In the genomic region with DNA sequence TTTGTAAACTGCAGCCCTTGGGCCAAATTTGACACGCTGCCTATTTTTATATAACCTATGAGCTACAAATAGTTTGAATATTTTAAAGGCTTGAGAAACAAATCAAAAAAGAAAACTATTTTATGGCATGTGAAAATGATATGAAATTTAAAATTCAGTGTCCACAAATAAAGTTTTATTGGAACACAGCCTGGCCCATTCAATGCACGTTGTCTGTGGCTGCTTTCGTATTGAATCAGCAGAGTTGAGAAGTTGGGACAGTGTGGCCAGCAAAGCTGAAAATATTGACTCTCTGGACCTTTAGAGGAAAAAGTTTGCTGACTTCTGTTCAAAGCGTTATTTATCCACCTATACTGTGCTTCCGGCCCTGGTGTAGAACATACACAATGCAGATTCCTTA, we compare ENCODE assay signal across 12 cellular contexts.
"Had no signal": no experiment of that assay in that cellular context is flagged by ENCODE, and none has a peak within 500 bp of the region (broad histone marks: within the 10 kb centered on the region; RNA-seq: fewer than 3 reads in every experiment).

No MANE protein-coding gene starts in this region.

- H3K9me3 Mint-ChIP-seq: type B pancreatic cell had no signal

- H3K36me3 Mint-ChIP-seq: immature natural killer cell; naive B cell; stimulated activated effector memory CD8-positive, alpha-beta T cell treated with anti-CD3 and anti-CD28 coated beads, Interleukin-12 subunit alpha, Interleukin-12 subunit beta, amount 100 ng/mL, for 72 hours; type B pancreatic cell had no signal

- H3K27ac Mint-ChIP-seq: immature natural killer cell; naive B cell; nephron progenitor cell; stimulated activated effector memory CD8-positive, alpha-beta T cell treated with anti-CD3 and anti-CD28 coated beads, Interleukin-12 subunit alpha, Interleukin-12 subunit beta, amount 100 ng/mL, for 72 hours; type B pancreatic cell had no signal

- ATAC-seq: stimulated activated effector memory CD8-positive, alpha-beta T cell treated with anti-CD3 and anti-CD28 coated beads, Interleukin-12 subunit alpha, Interleukin-12 subunit beta, amount 100 ng/mL, for 72 hours; stimulated activated naive CD8-positive, alpha-beta T cell treated with anti-CD3 and anti-CD28 coated beads, Interleukin-15, Interleukin-2, amounts not matched to agents 100 U/mL and 50 U/mL, for 24 hours had no signal

- H3K27ac ChIP-seq: suprapubic skin, thyroid gland had no signal

- H3K9me3 ChIP-seq: suprapubic skin, thyroid gland had no signal

- H3K4me3 ChIP-seq: lung, suprapubic skin, thyroid gland had no signal

- H3K4me3 Mint-ChIP-seq: immature natural killer cell; naive B cell; nephron progenitor cell; stimulated activated effector memory CD8-positive, alpha-beta T cell treated with anti-CD3 and anti-CD28 coated beads, Interleukin-12 subunit alpha, Interleukin-12 subunit beta, amount 100 ng/mL, for 72 hours; type B pancreatic cell had no signal

- H3K27me3 ChIP-seq: suprapubic skin, thyroid gland had no signal

- H3K36me3 ChIP-seq: suprapubic skin, thyroid gland had no signal

- H3K4me1 Mint-ChIP-seq: immature natural killer cell; naive B cell; stimulated activated effector memory CD8-positive, alpha-beta T cell treated with anti-CD3 and anti-CD28 coated beads, Interleukin-12 subunit alpha, Interleukin-12 subunit beta, amount 100 ng/mL, for 72 hours had no signal

- H3K27me3 Mint-ChIP-seq: type B pancreatic cell had no signal

- H3K4me1 ChIP-seq: suprapubic skin, thyroid gland had no signal

- DNase-seq: effector memory CD4-positive, alpha-beta T cell; immature natural killer cell; naive B cell; stimulated activated CD4-positive, alpha-beta T cell treated with anti-CD3 and anti-CD28 coated beads, Interleukin-4, amount 100 ng/mL, for 1 hour; stimulated activated CD8-positive, alpha-beta memory T cell treated with anti-CD3 and anti-CD28 coated beads, Interleukin-4, amount 100 ng/mL, for 48 hours; stimulated activated naive CD8-positive, alpha-beta T cell treated with anti-CD3 and anti-CD28 coated beads, Interleukin-15, Interleukin-2, amounts not matched to agents 100 U/mL and 50 U/mL, for 24 hours; thyroid gland had no signal
